Comparison of ENCODE assay signal across 9 cellular contexts in the genomic region with DNA sequence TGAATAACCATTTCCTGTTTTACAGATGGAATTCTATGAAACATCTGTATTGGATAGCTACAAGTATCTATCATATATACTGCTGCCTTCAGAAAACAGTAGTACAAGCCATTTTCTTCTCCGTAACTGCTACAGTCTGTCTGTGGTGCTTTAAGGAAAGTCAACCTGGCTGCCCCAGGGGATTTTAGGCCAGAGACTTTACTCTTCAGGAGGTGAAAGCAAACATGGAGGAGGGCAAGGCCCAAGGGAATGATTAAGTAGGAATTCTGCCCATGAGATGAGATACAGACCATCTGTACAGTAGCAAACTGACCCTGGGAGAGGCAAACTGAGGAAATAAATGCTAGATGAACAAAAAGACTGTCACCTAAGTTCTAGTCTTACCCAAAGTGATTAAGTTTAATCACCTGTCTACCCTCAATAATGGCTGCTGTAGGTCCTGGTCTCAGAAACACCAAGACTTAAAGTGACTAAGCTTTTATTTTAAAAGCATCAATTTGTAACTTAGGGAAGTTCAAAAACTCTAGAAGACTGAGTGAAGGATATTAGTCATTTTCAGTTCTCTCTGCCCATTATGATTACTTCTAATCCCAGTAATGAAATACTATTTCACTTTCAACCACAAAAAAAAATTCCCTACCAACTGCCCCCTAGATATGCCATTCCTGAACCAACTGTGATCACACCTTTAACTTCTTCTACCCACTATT. TPM values are rescaled to one million over a fixed set of nuclear protein-coding genes. Genes with fewer than 3 reads are reported as not detected.
DNase-seq lines count a peak whose midpoint lies in the region; ATAC-seq, FAIRE-seq and TF ChIP-seq lines count a peak whose summit lies in the region.
"Had no signal": no experiment of that assay in that cellular context is flagged by ENCODE, and none has a peak within 500 bp of the region (broad histone marks: within the 10 kb centered on the region; RNA-seq: fewer than 3 reads in every experiment).

No MANE protein-coding gene starts in this region.

- H3K27me3 ChIP-seq in gastroesophageal sphincter: no peaks in the 10 kb centered on the region

- 67 to 100% methylated on average over 1 of the region's 1 CpG for WGBS in gastroesophageal sphincter (ENCODE audit: low coverage in 1 of 2), 2 donors

- H3K4me3 ChIP-seq in gastroesophageal sphincter: no peak overlapping the region

- TF ChIP-seq CTCF in GM13976 (IDR thresholded peaks at IDR 0.05; ENCODE audit: borderline replicate concordance, control extremely low read depth, extremely low read depth, insufficient read depth, missing control alignments) (no peak), gastroesophageal sphincter (IDR thresholded peaks at IDR 0.05) (no peak)

- no peaks in the 10 kb centered on the region for H3K9me3 ChIP-seq in gastroesophageal sphincter

- TF ChIP-seq POLR2A in gastroesophageal sphincter (IDR thresholded peaks at IDR 0.05) (no peak), H54 (IDR thresholded peaks at IDR 0.05; ENCODE audit: low read depth, low read length) (no peak)

- DNase-seq in GM13976 (ENCODE audit: low spot score) (peak; percentile 56), HT1080 (ENCODE audit: low read depth) (peak; percentile 36), immature natural killer cell (no peak), DMS53 (lab: John Stamatoyannopoulos, UW) (no peak), hypothalamus (lab: John Stamatoyannopoulos, UW) (no peak), H54 (ENCODE audit: insufficient read length, low spot score) (no peak)

- H3K36me3 ChIP-seq in gastroesophageal sphincter: no peaks in the 10 kb centered on the region

- peak; percentile 82 for ATAC-seq in GM21526 (IDR thresholded peaks at IDR 0.05; ENCODE audit: low FRiP score, unreplicated experiment)
- no peak for ATAC-seq in gastroesophageal sphincter

- peak overlapping the region in 5 of 6 donors; percentile 4 to 75 (median 15) for H3K27ac Mint-ChIP-seq in immature natural killer cell

- peaks cover 0 to 37% (median 0%) of the 10 kb centered on the region in 3 donors for H3K4me1 ChIP-seq in gastroesophageal sphincter

- H3K9me3 Mint-ChIP-seq in immature natural killer cell: no peaks in the 10 kb centered on the region

- H3K27me3 Mint-ChIP-seq in immature natural killer cell (ENCODE audit: low read depth in 3 of 3): peaks cover 0 to 2% (median 1%) of the 10 kb centered on the region in 3 donors

- peaks cover 57 to 70% of the 10 kb centered on the region in 2 donors for H3K4me1 Mint-ChIP-seq in immature natural killer cell

- H3K36me3 Mint-ChIP-seq in immature natural killer cell: no peaks in the 10 kb centered on the region

- peak overlapping the region in 2 of 5 donors; percentile 7 to 11 for H3K4me3 Mint-ChIP-seq in immature natural killer cell

- in situ Hi-C loops in GM13976 (cut with MboI; ENCODE audit: low sequenced_read_pairs, unreplicated experiment): no loop called here

- no peak for FAIRE-seq in H54 (lab: Jason Lieb, UNC)
- FAIRE-seq: islet of Langerhans had no signal

- TF ChIP-seq EP300 in gastroesophageal sphincter (IDR thresholded peaks at IDR 0.05): no peak

- H3K27ac ChIP-seq in gastroesophageal sphincter: no peak overlapping the region

RNA-seq across cellular contexts. Expression of a gene that starts 14.8 kb away (rescaled TPM):
- 35.6 and 45.9 TPM in 2 replicates for total RNA-seq in HT1080 (2014; rRNA removed; shearing (Covaris generic))
- 27.3 and 28.0 TPM in 2 replicates for polyA plus RNA-seq in HT1080 (2015; cell fraction: cytosol; rRNA removed)
- 22.9 and 25.3 TPM in 2 replicates for polyA plus RNA-seq in HT1080 (2015; cell fraction: nucleus; rRNA removed)
- 1 to 10 TPM; 3.7 to 8.1 (median 7.8) TPM for polyA plus RNA-seq in immature natural killer cell
- total RNA-seq in gastroesophageal sphincter: 10 to 100 TPM; 29.5 to 48.5 (median 36.1) TPM

RNA-seq across cellular contexts. Expression of a gene that starts 59.7 kb away (rescaled TPM):
- total RNA-seq in HT1080 (2014; rRNA removed; shearing (Covaris generic)): 8.6 and 10.6 TPM in 2 replicates
- 14.7 and 15.2 TPM in 2 replicates for polyA plus RNA-seq in HT1080 (2015; cell fraction: cytosol; rRNA removed)
- 87.0 and 88.9 TPM in 2 replicates for polyA plus RNA-seq in HT1080 (2015; cell fraction: nucleus; rRNA removed)
- polyA plus RNA-seq in immature natural killer cell: 1 to 10 TPM; 2.7 to 3.9 (median 2.8) TPM
- total RNA-seq in gastroesophageal sphincter: 10 to 100 TPM; 18.9 to 41.6 (median 33.6) TPM

Comparison
In these comparisons a context has a peak if more than half of its experiments do, and no peak if none do; other contexts are left out.
1. DNase-seq: peak in GM13976 (single experiment) and HT1080 (single experiment); none in immature natural killer cell (0 of 3), DMS53 (single experiment), hypothalamus (0 of 51) and H54 (single experiment).